Comparison of ENCODE assay signal across 19 cellular contexts in the genomic region with DNA sequence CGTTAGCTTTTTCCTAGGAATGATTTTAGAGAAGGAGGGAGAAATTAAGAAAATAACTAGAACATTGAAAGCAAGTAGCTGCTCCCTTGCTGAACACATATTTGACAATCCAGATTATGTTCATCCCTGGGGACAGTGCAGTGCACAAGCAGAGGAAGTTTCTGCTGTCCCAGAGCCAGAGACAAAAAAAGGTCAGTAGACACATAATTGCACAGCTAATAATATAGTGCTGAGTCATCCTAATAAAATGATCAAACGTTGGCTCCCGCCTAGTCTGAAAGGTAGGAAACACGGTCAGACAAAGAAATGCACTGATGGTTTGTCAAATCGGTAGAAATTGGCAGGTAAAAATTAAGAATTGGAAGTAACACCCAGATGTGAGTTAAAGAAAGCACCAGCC. TPM values are rescaled to one million over a fixed set of nuclear protein-coding genes. Genes with fewer than 3 reads are reported as not detected.
"Had no signal": no experiment of that assay in that cellular context is flagged by ENCODE, and none has a peak within 500 bp of the region (broad histone marks: within the 10 kb centered on the region; RNA-seq: fewer than 3 reads in every experiment).

No MANE protein-coding gene starts in this region.

- H3K9ac ChIP-seq: neural progenitor cell had no signal

- H3K27me3 ChIP-seq: neural progenitor cell, pancreas, transverse colon had no signal

- DNase-seq: activated B cell treated with CpG ODN at 0.5 μM for 24 hours; activated CD4-positive, alpha-beta T cell treated with anti-CD3 and anti-CD28 coated beads, Interleukin-2, amount 10 ng/mL, durations not matched to agents 24 days and 14 days; activated CD8-positive, alpha-beta memory T cell treated with anti-CD3 and anti-CD28 coated beads, Interleukin-2, amount 50 U/mL, for 4 hours; activated CD8-positive, alpha-beta T cell treated with anti-CD3 and anti-CD28 coated beads, Interleukin-2, amount 10 ng/mL, durations not matched to agents 7 days and 5 days; activated gamma-delta T cell; activated T-cell treated with anti-CD3 and anti-CD28 coated beads, Interleukin-2, amount 50 U/mL, for 48 hours; effector CD4-positive, alpha-beta T cell; foreskin melanocyte; naive B cell; pancreas; stimulated activated CD4-positive, alpha-beta T cell treated with anti-CD3 and anti-CD28 coated beads, Interleukin-4, amount 100 ng/mL, for 24 hours; stimulated activated naive CD8-positive, alpha-beta T cell treated with anti-CD3 and anti-CD28 coated beads, Interleukin-15, Interleukin-2, amounts not matched to agents 100 U/mL and 50 U/mL, for 24 hours; transverse colon had no signal

- H3K4me1 ChIP-seq: pancreas, transverse colon had no signal

- H3K4me3 ChIP-seq: coronary artery, neural progenitor cell, pancreas, transverse colon had no signal

- H3K36me3 ChIP-seq: neural progenitor cell, pancreas, transverse colon had no signal

- H2AFZ ChIP-seq: neural progenitor cell had no signal

- H3K9me3 ChIP-seq: pancreas, transverse colon had no signal

- ATAC-seq: activated CD8-positive, alpha-beta T cell treated with anti-CD3 and anti-CD28 coated beads, Interleukin-2, amount 10 ng/mL, durations not matched to agents 7 days and 5 days; activated naive CD4-positive, alpha-beta T cell treated with anti-CD3 and anti-CD28 coated beads, Interleukin-2, amount 50 U/mL, for 72 hours; pancreas; stimulated activated naive CD8-positive, alpha-beta T cell treated with anti-CD3 and anti-CD28 coated beads, Interleukin-15, Interleukin-2, amounts not matched to agents 100 U/mL and 50 U/mL, for 24 hours had no signal

- H3K27ac ChIP-seq: coronary artery, neural progenitor cell, pancreas, transverse colon had no signal

- H3K4me2 ChIP-seq: neural progenitor cell had no signal

RNA-seq across cellular contexts. Expression of gene SSTR4, which starts 21.7 kb away (rescaled TPM):
- total RNA-seq: activated B cell treated with CpG ODN at 0.5 μM for 24 hours; activated CD4-positive, alpha-beta T cell treated with anti-CD3 and anti-CD28 coated beads, Interleukin-2, amount 10 ng/mL, durations not matched to agents 24 days and 14 days; activated CD8-positive, alpha-beta T cell treated with anti-CD3 and anti-CD28 coated beads, Interleukin-2, amount 10 ng/mL, durations not matched to agents 7 days and 5 days; activated naive CD4-positive, alpha-beta T cell treated with anti-CD3 and anti-CD28 coated beads, Interleukin-2, amount 50 U/mL, for 72 hours; mononuclear cell; pancreas; skeletal muscle tissue; T-helper 2 cell treated with Interferon-gamma antibody and Interleukin-4, amounts not matched to agents 100 ng/mL and 5 ng/mL, for 36 hours; transverse colon had no signal

RNA-seq across cellular contexts. Expression of gene THBD, which starts 36.0 kb away (rescaled TPM):
- total RNA-seq: activated B cell treated with CpG ODN at 0.5 μM for 24 hours; activated CD4-positive, alpha-beta T cell treated with anti-CD3 and anti-CD28 coated beads, Interleukin-2, amount 10 ng/mL, durations not matched to agents 24 days and 14 days; activated CD8-positive, alpha-beta T cell treated with anti-CD3 and anti-CD28 coated beads, Interleukin-2, amount 10 ng/mL, durations not matched to agents 7 days and 5 days; activated naive CD4-positive, alpha-beta T cell treated with anti-CD3 and anti-CD28 coated beads, Interleukin-2, amount 50 U/mL, for 72 hours; T-helper 2 cell treated with Interferon-gamma antibody and Interleukin-4, amounts not matched to agents 100 ng/mL and 5 ng/mL, for 36 hours had no signal
